In the genomic region with DNA sequence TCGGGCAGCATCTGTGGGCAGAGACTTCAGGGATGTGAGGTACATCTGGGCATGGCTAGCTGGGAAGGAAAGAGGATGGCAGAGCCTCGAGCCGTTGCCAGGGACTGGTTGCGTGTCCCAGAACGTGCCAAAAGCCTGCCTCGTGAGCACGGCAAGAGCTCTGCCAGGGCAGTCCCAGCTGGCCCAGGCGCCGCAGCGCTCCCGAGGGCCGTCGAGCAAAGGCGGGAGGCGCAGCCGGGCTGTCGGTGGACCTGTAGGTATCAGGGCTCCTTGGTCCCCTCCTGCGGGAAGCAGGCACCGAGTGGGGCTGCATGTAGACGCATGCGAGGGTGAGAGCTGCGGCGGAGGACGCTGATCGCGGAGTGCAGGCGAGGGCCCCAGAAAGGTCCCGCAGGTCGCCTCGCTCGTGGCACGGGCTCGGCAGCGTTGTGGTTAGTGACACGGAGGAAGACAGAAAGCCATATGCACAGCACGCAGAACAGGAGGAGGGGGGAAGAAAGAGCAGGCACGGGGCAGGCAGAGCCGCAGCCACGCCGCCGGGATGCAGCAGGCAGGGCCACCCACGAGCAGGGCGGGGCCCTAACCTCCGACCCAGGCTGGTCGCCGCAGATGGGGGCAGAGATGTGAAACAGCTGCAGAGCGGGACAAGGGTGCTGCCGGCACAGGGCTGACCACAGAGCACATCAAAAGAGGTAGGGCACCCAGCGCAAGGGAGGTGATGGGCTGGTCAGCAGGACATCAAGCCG, we compare ENCODE assay signal across 1 cellular context.
TF ChIP-seq lines count a peak whose summit lies in the region.

No MANE protein-coding gene starts in this region.

TF ChIP-seq in GM23338, 12 proteins besides CTCF, POLR2A, EP300 and RAD21:
- TF ChIP-seq, protein P1, sequence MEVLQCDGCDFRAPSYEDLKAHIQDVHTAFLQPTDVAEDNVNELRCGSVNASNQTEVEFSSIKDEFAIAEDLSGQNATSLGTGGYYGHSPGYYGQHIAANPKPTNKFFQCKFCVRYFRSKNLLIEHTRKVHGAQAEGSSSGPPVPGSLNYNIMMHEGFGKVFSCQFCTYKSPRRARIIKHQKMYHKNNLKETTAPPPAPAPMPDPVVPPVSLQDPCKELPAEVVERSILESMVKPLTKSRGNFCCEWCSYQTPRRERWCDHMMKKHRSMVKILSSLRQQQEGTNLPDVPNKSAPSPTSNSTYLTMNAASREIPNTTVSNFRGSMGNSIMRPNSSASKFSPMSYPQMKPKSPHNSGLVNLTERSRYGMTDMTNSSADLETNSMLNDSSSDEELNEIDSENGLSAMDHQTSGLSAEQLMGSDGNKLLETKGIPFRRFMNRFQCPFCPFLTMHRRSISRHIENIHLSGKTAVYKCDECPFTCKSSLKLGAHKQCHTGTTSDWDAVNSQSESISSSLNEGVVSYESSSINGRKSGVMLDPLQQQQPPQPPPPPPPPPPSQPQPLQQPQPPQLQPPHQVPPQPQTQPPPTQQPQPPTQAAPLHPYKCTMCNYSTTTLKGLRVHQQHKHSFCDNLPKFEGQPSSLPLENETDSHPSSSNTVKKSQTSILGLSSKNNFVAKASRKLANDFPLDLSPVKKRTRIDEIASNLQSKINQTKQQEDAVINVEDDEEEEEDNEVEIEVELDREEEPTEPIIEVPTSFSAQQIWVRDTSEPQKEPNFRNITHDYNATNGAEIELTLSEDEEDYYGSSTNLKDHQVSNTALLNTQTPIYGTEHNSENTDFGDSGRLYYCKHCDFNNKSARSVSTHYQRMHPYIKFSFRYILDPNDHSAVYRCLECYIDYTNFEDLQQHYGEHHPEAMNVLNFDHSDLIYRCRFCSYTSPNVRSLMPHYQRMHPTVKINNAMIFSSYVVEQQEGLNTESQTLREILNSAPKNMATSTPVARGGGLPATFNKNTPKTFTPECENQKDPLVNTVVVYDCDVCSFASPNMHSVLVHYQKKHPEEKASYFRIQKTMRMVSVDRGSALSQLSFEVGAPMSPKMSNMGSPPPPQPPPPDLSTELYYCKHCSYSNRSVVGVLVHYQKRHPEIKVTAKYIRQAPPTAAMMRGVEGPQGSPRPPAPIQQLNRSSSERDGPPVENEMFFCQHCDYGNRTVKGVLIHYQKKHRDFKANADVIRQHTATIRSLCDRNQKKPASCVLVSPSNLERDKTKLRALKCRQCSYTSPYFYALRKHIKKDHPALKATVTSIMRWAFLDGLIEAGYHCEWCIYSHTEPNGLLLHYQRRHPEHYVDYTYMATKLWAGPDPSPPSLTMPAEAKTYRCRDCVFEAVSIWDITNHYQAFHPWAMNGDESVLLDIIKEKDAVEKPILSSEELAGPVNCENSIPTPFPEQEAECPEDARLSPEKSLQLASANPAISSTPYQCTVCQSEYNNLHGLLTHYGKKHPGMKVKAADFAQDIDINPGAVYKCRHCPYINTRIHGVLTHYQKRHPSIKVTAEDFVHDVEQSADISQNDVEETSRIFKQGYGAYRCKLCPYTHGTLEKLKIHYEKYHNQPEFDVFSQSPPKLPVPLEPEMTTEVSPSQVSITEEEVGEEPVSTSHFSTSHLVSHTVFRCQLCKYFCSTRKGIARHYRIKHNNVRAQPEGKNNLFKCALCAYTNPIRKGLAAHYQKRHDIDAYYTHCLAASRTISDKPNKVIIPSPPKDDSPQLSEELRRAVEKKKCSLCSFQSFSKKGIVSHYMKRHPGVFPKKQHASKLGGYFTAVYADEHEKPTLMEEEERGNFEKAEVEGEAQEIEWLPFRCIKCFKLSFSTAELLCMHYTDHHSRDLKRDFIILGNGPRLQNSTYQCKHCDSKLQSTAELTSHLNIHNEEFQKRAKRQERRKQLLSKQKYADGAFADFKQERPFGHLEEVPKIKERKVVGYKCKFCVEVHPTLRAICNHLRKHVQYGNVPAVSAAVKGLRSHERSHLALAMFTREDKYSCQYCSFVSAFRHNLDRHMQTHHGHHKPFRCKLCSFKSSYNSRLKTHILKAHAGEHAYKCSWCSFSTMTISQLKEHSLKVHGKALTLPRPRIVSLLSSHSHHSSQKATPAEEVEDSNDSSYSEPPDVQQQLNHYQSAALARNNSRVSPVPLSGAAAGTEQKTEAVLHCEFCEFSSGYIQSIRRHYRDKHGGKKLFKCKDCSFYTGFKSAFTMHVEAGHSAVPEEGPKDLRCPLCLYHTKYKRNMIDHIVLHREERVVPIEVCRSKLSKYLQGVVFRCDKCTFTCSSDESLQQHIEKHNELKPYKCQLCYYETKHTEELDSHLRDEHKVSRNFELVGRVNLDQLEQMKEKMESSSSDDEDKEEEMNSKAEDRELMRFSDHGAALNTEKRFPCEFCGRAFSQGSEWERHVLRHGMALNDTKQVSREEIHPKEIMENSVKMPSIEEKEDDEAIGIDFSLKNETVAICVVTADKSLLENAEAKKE (CRISPR knock-in tag; IDR thresholded peaks at IDR 0.05), result no peak
- TF ChIP-seq JUNB (IDR thresholded peaks at IDR 0.05; ENCODE audit: unreplicated experiment) (no peak), STAT1 (IDR thresholded peaks at IDR 0.05; ENCODE audit: unreplicated experiment) (no peak), EZH2phosphoT487 (IDR thresholded peaks at IDR 0.05; ENCODE audit: unreplicated experiment) (no peak), NANOG (IDR thresholded peaks at IDR 0.05; ENCODE audit: borderline replicate concordance) (no peak), CREB1 (CRISPR knock-in tag; IDR thresholded peaks at IDR 0.05; ENCODE audit: low read depth) (no peak), ZNF114 (CRISPR knock-in tag; IDR thresholded peaks at IDR 0.05) (no peak), ZNF331 (CRISPR knock-in tag; IDR thresholded peaks at IDR 0.05; ENCODE audit: low read depth) (no peak), EZH2 (IDR thresholded peaks at IDR 0.05; ENCODE audit: low read depth, unreplicated experiment) (no peak), POLR2AphosphoS5 (IDR thresholded peaks at IDR 0.05; ENCODE audit: low read depth) (no peak)
- TF ChIP-seq, protein P2, sequence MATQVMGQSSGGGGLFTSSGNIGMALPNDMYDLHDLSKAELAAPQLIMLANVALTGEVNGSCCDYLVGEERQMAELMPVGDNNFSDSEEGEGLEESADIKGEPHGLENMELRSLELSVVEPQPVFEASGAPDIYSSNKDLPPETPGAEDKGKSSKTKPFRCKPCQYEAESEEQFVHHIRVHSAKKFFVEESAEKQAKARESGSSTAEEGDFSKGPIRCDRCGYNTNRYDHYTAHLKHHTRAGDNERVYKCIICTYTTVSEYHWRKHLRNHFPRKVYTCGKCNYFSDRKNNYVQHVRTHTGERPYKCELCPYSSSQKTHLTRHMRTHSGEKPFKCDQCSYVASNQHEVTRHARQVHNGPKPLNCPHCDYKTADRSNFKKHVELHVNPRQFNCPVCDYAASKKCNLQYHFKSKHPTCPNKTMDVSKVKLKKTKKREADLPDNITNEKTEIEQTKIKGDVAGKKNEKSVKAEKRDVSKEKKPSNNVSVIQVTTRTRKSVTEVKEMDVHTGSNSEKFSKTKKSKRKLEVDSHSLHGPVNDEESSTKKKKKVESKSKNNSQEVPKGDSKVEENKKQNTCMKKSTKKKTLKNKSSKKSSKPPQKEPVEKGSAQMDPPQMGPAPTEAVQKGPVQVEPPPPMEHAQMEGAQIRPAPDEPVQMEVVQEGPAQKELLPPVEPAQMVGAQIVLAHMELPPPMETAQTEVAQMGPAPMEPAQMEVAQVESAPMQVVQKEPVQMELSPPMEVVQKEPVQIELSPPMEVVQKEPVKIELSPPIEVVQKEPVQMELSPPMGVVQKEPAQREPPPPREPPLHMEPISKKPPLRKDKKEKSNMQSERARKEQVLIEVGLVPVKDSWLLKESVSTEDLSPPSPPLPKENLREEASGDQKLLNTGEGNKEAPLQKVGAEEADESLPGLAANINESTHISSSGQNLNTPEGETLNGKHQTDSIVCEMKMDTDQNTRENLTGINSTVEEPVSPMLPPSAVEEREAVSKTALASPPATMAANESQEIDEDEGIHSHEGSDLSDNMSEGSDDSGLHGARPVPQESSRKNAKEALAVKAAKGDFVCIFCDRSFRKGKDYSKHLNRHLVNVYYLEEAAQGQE (IDR thresholded peaks at IDR 0.05; ENCODE audit: unreplicated experiment), result no peak
- TF ChIP-seq, protein P3, sequence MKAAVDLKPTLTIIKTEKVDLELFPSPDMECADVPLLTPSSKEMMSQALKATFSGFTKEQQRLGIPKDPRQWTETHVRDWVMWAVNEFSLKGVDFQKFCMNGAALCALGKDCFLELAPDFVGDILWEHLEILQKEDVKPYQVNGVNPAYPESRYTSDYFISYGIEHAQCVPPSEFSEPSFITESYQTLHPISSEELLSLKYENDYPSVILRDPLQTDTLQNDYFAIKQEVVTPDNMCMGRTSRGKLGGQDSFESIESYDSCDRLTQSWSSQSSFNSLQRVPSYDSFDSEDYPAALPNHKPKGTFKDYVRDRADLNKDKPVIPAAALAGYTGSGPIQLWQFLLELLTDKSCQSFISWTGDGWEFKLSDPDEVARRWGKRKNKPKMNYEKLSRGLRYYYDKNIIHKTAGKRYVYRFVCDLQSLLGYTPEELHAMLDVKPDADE (IDR thresholded peaks at IDR 0.05), result no peak
